Comparison of ENCODE assay signal across 12 cellular contexts in the genomic region with DNA sequence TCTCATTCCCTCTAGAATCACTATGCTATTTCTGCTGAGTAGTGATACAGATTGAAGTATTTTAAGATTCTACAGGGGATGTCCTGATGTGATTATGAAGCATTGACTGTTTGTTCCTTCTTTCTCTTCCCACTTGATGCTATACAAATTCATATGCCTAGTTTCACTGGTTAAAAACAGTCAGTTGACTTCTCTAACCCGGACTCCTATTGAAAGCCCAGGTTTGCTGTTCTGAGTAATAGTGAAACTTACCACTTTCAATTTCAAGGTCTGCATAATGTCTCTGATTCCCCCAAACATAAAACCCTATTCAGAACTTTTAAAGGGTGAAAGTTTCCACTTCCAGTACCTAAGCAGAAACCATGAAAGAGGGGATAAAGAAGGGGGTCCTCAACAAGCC.
DNase-seq lines count a peak whose midpoint lies in the region; ATAC-seq lines count a peak whose summit lies in the region.
"Had no signal": no experiment of that assay in that cellular context is flagged by ENCODE, and none has a peak within 500 bp of the region (broad histone marks: within the 10 kb centered on the region; RNA-seq: fewer than 3 reads in every experiment).

No MANE protein-coding gene starts in this region.

- ATAC-seq in GM19043 (IDR thresholded peaks at IDR 0.05; ENCODE audit: low read depth, unreplicated experiment) (peak; percentile 95), GM21825 (IDR thresholded peaks at IDR 0.05; ENCODE audit: unreplicated experiment) (peak; percentile 100), HG03280 (IDR thresholded peaks at IDR 0.05; ENCODE audit: unreplicated experiment) (peak; percentile 98), sciatic nerve (no peak)

- intact Hi-C loops in sciatic nerve (cut with DNase I), result no loop called here

- in situ Hi-C loops in ACHN (cut with HindIII; ENCODE audit: low pct_ligation_motif_present, low pct_unique_long_range_greater_than_20kb, low sequenced_read_pairs), result no loop called here

- DNase-seq in medulla oblongata (ENCODE audit: extremely low spot score) (peak; percentile 3), sciatic nerve (ENCODE audit: low spot score) (no peak), ACHN (no peak)
- no peak for DNase-seq in stimulated activated CD4-positive, alpha-beta T cell treated with anti-CD3 and anti-CD28 coated beads, Interleukin-4, amount 100 ng/mL, for 24 hours
- DNase-seq: activated naive CD4-positive, alpha-beta T cell treated with Interleukin-2 at 50 U/mL for 16 hours; DMS79; NCI-H1436 treated with DMSO at 0.1 percent for 48 hours; stimulated activated CD8-positive, alpha-beta memory T cell treated with anti-CD3 and anti-CD28 coated beads, Interleukin-4, amount 100 ng/mL, for 48 hours; WERI-Rb-1 had no signal
